Comparison of ENCODE assay signal across 23 cellular contexts in the genomic region with DNA sequence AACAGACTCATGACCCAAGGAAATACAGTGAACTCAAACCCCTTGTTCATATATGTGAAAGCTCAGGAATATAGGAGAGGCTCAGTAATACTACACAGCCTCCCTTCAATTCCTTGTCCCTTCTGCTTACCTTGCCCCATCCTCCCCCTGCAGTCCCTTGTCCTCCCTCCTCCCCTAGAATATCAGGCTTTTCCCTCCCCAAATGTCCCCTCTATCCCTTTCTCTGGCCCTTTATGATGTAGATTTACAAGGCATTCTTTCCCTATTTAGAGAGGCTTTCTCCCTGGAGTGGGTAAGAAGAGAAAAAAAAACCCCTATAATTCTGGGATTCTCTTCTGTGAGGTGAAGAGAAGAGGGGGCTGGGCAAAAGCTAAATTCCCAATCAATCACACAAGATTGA.
DNase-seq lines count a peak whose midpoint lies in the region; ATAC-seq and TF ChIP-seq lines count a peak whose summit lies in the region.
"Had no signal": no experiment of that assay in that cellular context is flagged by ENCODE, and none has a peak within 500 bp of the region (broad histone marks: within the 10 kb centered on the region; RNA-seq: fewer than 3 reads in every experiment).

No MANE protein-coding gene starts in this region.

- H3K36me3 ChIP-seq in HUES64 (ENCODE audit: insufficient read depth, low read length) (no peaks in the 10 kb centered on the region), endodermal cell (ENCODE audit: control insufficient read depth, insufficient read depth, low read length) (no peaks in the 10 kb centered on the region)
- H3K36me3 ChIP-seq: Peyer's patch had no signal

- peaks cover 48% of the 10 kb centered on the region for H3K4me1 ChIP-seq in HUES64 (ENCODE audit: insufficient read depth, low read length)
- H3K4me1 ChIP-seq in endodermal cell (ENCODE audit: control insufficient read depth, insufficient read depth, low read length), result peaks cover 16% of the 10 kb centered on the region

- peak overlapping the region; percentile 65; the same call in 1 of the 2 replicates for H3K27ac ChIP-seq in HUES64 (ENCODE audit: low read depth, low read length)
- peak overlapping the region; percentile 4 for H3K27ac ChIP-seq in endodermal cell (ENCODE audit: low read depth, low read length)
- H3K27ac ChIP-seq: 22Rv1, C4-2B, Peyer's patch had no signal

- H3K4me1 Mint-ChIP-seq in endodermal cell, result peaks cover 37% of the 10 kb centered on the region
- no peaks in the 10 kb centered on the region for H3K4me1 Mint-ChIP-seq in natural killer cell treated with Interleukin-12 subunit alpha and Interleukin-12 subunit beta and Interleukin-15 and Interleukin-18, amount 100 ng/mL, for 72 hours (ENCODE audit: low read depth in 2 of 2)
- H3K4me1 Mint-ChIP-seq: B cell had no signal

- no peaks in the 10 kb centered on the region for H3K36me3 Mint-ChIP-seq in endodermal cell (ENCODE audit: low read depth)
- no peaks in the 10 kb centered on the region for H3K36me3 Mint-ChIP-seq in natural killer cell treated with Interleukin-12 subunit alpha and Interleukin-12 subunit beta and Interleukin-15 and Interleukin-18, amount 100 ng/mL, for 72 hours
- H3K36me3 Mint-ChIP-seq: CD8-positive, alpha-beta T cell; IgD-negative memory B cell had no signal

- H3K4me3 Mint-ChIP-seq in endodermal cell, result no peak overlapping the region
- H3K4me3 Mint-ChIP-seq in natural killer cell treated with Interleukin-12 subunit alpha and Interleukin-12 subunit beta and Interleukin-15 and Interleukin-18, amount 100 ng/mL, for 72 hours, result no peak overlapping the region
- H3K4me3 Mint-ChIP-seq: B cell; CD8-positive, alpha-beta T cell; IgD-negative memory B cell had no signal

- no peaks in the 10 kb centered on the region for H3K27me3 Mint-ChIP-seq in endodermal cell (ENCODE audit: insufficient read depth)
- H3K27me3 Mint-ChIP-seq in natural killer cell treated with Interleukin-12 subunit alpha and Interleukin-12 subunit beta and Interleukin-15 and Interleukin-18, amount 100 ng/mL, for 72 hours, result peaks cover 15 to 17% of the 10 kb centered on the region in 2 donors

- H3K9me3 ChIP-seq in HUES64 (ENCODE audit: insufficient read depth, low read depth, low read length) (no peaks in the 10 kb centered on the region), endodermal cell (ENCODE audit: control insufficient read depth, low read length) (no peaks in the 10 kb centered on the region)
- H3K9me3 ChIP-seq: Caco-2, Peyer's patch had no signal

- no peaks in the 10 kb centered on the region for H3K27me3 ChIP-seq in HUES64 (ENCODE audit: insufficient read depth, low read length)
- H3K27me3 ChIP-seq in endodermal cell (ENCODE audit: control insufficient read depth, insufficient read depth, low read length, poor library complexity, severe bottlenecking), result peaks cover 4% of the 10 kb centered on the region
- H3K27me3 ChIP-seq: Peyer's patch had no signal

- no peak overlapping the region for H3K27ac Mint-ChIP-seq in endodermal cell
- no peak overlapping the region for H3K27ac Mint-ChIP-seq in natural killer cell treated with Interleukin-12 subunit alpha and Interleukin-12 subunit beta and Interleukin-15 and Interleukin-18, amount 100 ng/mL, for 72 hours
- H3K27ac Mint-ChIP-seq: B cell; CD8-positive, alpha-beta T cell had no signal

- H3K9ac ChIP-seq in HUES64 (ENCODE audit: low read depth, low read length) (no peak overlapping the region), endodermal cell (ENCODE audit: extremely low read depth, low read length, poor library complexity, severe bottlenecking) (no peak overlapping the region)

- ATAC-seq in HG03571 (IDR thresholded peaks at IDR 0.05; ENCODE audit: unreplicated experiment), result no peak
- ATAC-seq in natural killer cell treated with Interleukin-12 subunit alpha and Interleukin-12 subunit beta and Interleukin-15 and Interleukin-18, amount 100 ng/mL, for 72 hours, result no peak
- ATAC-seq: CD8-positive, alpha-beta T cell; GM12878 had no signal

- no peaks in the 10 kb centered on the region for H3K9me3 Mint-ChIP-seq in endodermal cell
- H3K9me3 Mint-ChIP-seq in natural killer cell treated with Interleukin-12 subunit alpha and Interleukin-12 subunit beta and Interleukin-15 and Interleukin-18, amount 100 ng/mL, for 72 hours, result no peaks in the 10 kb centered on the region
- H3K9me3 Mint-ChIP-seq: CD8-positive, alpha-beta T cell; IgD-negative memory B cell had no signal

- DNase-seq in ELF-1 (ENCODE audit: low read depth, low spot score) (peak; percentile 28), endodermal cell (peak; percentile 49), iPS-NIHi11 (ENCODE audit: low spot score) (peak; percentile 50), HuH-7.5 (ENCODE audit: low spot score) (no peak)
- no peak for DNase-seq in natural killer cell treated with Interleukin-12 subunit alpha and Interleukin-12 subunit beta and Interleukin-15 and Interleukin-18, amount 100 ng/mL, for 72 hours (ENCODE audit: low spot score)
- no peak for DNase-seq in activated CD8-positive, alpha-beta memory T cell treated with anti-CD3 and anti-CD28 coated beads, Interleukin-2, amount 50 U/mL, for 4 hours
- DNase-seq: Caco-2; CD8-positive, alpha-beta T cell; GDM1; GOT3; NCI-H1105; NCI-H2029; NCI-H446 treated with DMSO at 0.1 percent for 48 hours; NCI-H526; Peyer's patch; SHP77 treated with DMSO at 0.1 percent for 48 hours had no signal

- no peak for TF ChIP-seq CTCF in endodermal cell (conservative IDR thresholded peaks at IDR 0.05)

- H3K4me3 ChIP-seq in HUES64 (ENCODE audit: low read length), result 0 out of 2 replicates have a peak overlapping the region, but pooled peaks have one; percentile 1
- H3K4me3 ChIP-seq in endodermal cell (ENCODE audit: low read length), result no peak overlapping the region
- H3K4me3 ChIP-seq: GM12878, Peyer's patch had no signal

Comparison
In these comparisons a context has a peak if more than half of its experiments do, and no peak if none do; other contexts are left out.
1. DNase-seq: peak in ELF-1 (single experiment), endodermal cell (single experiment) and iPS-NIHi11 (single experiment); none in natural killer cell treated with Interleukin-12 subunit alpha and Interleukin-12 subunit beta and Interleukin-15 and Interleukin-18, amount 100 ng/mL, for 72 hours (single experiment), activated CD8-positive, alpha-beta memory T cell treated with anti-CD3 and anti-CD28 coated beads, Interleukin-2, amount 50 U/mL, for 4 hours (single experiment) and HuH-7.5 (single experiment).